11 cellular contexts compared by ENCODE assay signal in the genomic region with DNA sequence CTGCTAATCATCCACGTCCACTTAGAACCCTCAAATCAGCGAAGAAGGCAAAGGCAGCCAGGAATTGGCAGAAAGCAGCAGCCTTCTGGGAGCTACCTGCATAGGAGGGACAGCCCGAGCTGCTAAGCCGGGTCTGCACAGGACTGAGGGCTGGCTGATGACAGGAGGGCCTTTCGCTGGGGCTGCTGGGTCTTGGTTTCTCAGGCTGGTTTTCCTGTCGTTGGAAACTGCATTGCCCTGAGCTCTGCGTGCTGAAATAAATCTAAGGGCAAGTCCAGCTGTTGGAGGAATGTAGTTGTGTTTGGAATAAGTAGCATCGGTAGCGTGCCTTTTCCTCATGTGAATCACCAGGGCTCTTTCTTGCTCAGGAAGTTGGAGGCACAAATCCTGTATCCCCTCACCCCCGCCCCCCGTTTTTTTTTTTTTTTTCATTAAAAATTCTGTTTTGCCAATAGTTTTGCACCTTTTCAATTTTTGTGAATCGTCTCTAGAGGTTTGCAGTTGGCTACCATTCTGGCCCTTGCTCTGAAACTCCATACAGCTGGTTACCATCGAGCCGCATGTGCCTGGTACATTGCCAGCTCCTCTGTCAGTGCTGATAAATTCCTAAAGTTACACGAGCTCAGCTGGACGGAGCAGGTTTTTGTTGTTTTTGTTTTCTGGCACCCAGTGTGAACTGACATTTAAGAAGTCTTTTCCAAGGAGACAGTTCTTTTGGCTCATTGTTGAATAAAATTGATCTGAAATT.
A peak's percentile ranks its signal among the peaks of the same experiment; 100 is the strongest.
DNase-seq lines count a peak whose midpoint lies in the region; ATAC-seq and TF ChIP-seq lines count a peak whose summit lies in the region.
"Had no signal": no experiment of that assay in that cellular context is flagged by ENCODE, and none has a peak within 500 bp of the region (broad histone marks: within the 10 kb centered on the region; RNA-seq: fewer than 3 reads in every experiment).

No MANE protein-coding gene starts in this region.

- H3K27ac ChIP-seq in HEK293 (ENCODE audit: extremely low read depth, low read depth, low read length) (no peak overlapping the region), brain microvascular endothelial cell (peak overlapping the region; percentile 19), stomach smooth muscle (ENCODE audit: low read length) (no peak overlapping the region)

- no peaks in the 10 kb centered on the region for H3K36me3 Mint-ChIP-seq in activated T-cell treated with anti-CD3 and anti-CD28 coated beads, Interleukin-2, amount 50 U/mL, for 4 hours (ENCODE audit: insufficient read depth)

- CTCF ChIA-PET in HEK293 (lab: Yijun Ruan, JAX), result no interaction called here

- H3K9me3 ChIP-seq in HEK293 (ENCODE audit: control insufficient read depth, insufficient read depth, low read depth, low read length) (no peaks in the 10 kb centered on the region), stomach smooth muscle (ENCODE audit: control insufficient read depth in 2 of 2, low read length in 2 of 2) (peaks cover 0 to 3% of the 10 kb centered on the region in 2 donors)

- H3K4me3 ChIP-seq in HEK293 (ENCODE audit: low read depth, low read length) (no peak overlapping the region), brain microvascular endothelial cell (ENCODE audit: low read depth, low read length) (no peak overlapping the region), stomach smooth muscle (ENCODE audit: low read length in 2 of 2) (peak overlapping the region; percentile 7 to 49)

- POLR2A ChIA-PET in HEK293 (lab: Yijun Ruan, JAX), result no interaction called here

- in situ Hi-C loops in brain microvascular endothelial cell (cut with HindIII; ENCODE audit: low pct_ligation_motif_present, low sequenced_read_pairs), result no loop called here

- no peaks in the 10 kb centered on the region for H3K27me3 ChIP-seq in brain microvascular endothelial cell (replicated peaks)
- no peaks in the 10 kb centered on the region for H3K27me3 ChIP-seq in stomach smooth muscle (ENCODE audit: control insufficient read depth in 1 of 2, insufficient read depth in 2 of 2, low read length in 2 of 2)

- TF ChIP-seq CTCF in HEK293 (tag by site-specific recombination; IDR thresholded peaks at IDR 0.05), result no peak
- no peak for TF ChIP-seq CTCF in brain microvascular endothelial cell (IDR thresholded peaks at IDR 0.05; ENCODE audit: low read depth, low read length, missing control alignments)

- no peak for ATAC-seq in activated T-cell treated with anti-CD3 and anti-CD28 coated beads, Interleukin-2, amount 50 U/mL, for 4 hours
- no peak for ATAC-seq in left lobe of liver
- ATAC-seq: naive thymus-derived CD8-positive, alpha-beta T cell had no signal

- H3K4me3 Mint-ChIP-seq in activated T-cell treated with anti-CD3 and anti-CD28 coated beads, Interleukin-2, amount 50 U/mL, for 4 hours, result no peak overlapping the region
- H3K4me3 Mint-ChIP-seq: naive thymus-derived CD8-positive, alpha-beta T cell had no signal

- peaks cover 14% of the 10 kb centered on the region for H3K27me3 Mint-ChIP-seq in activated T-cell treated with anti-CD3 and anti-CD28 coated beads, Interleukin-2, amount 50 U/mL, for 4 hours (ENCODE audit: low read depth)

- peak; percentile 70 for DNase-seq in brain microvascular endothelial cell
- DNase-seq in hepatic stellate cell (ENCODE audit: low spot score), result peak; percentile 79
- no peak for DNase-seq in activated T-cell treated with anti-CD3 and anti-CD28 coated beads, Interleukin-2, amount 50 U/mL, for 4 hours
- no peak for DNase-seq in left lobe of liver (ENCODE audit: low spot score)
- no peak for DNase-seq in NCI-H1694 treated with DMSO at 0.1 percent for 48 hours (lab: John Stamatoyannopoulos, UW)
- DNase-seq: hypothalamus; naive thymus-derived CD8-positive, alpha-beta T cell; NCI-H524 treated with DMSO at 0.1 percent for 48 hours; T-helper 1 cell had no signal

- H3K9me3 Mint-ChIP-seq in activated T-cell treated with anti-CD3 and anti-CD28 coated beads, Interleukin-2, amount 50 U/mL, for 4 hours, result peaks cover 6% of the 10 kb centered on the region

- H3K9ac ChIP-seq in stomach smooth muscle (ENCODE audit: low read length in 2 of 2), result no peak overlapping the region

- H3K36me3 ChIP-seq in HEK293 (ENCODE audit: control insufficient read depth in 2 of 2, insufficient read depth in 1 of 2, low read length in 2 of 2) (peaks cover 0 to 6% of the 10 kb centered on the region in 2 experiments; a peak in 1 of 3 replicates), brain microvascular endothelial cell (replicated peaks) (no peaks in the 10 kb centered on the region), stomach smooth muscle (ENCODE audit: control insufficient read depth in 2 of 2, insufficient read depth in 2 of 2, low read length in 2 of 2) (peaks cover 0 to 2% of the 10 kb centered on the region in 2 donors)

- H3K4me1 Mint-ChIP-seq in activated T-cell treated with anti-CD3 and anti-CD28 coated beads, Interleukin-2, amount 50 U/mL, for 4 hours (ENCODE audit: low read depth), result no peaks in the 10 kb centered on the region
- H3K4me1 Mint-ChIP-seq: naive thymus-derived CD8-positive, alpha-beta T cell had no signal

- H3K4me1 ChIP-seq in HEK293 (ENCODE audit: control insufficient read depth, insufficient read depth, low read length) (no peaks in the 10 kb centered on the region), stomach smooth muscle (ENCODE audit: control insufficient read depth, insufficient read depth, low read length) (peaks cover 14% of the 10 kb centered on the region)

TF ChIP-seq in HEK293, 187 proteins besides CTCF, POLR2A, EP300 and RAD21:
- TF ChIP-seq, protein P1, sequence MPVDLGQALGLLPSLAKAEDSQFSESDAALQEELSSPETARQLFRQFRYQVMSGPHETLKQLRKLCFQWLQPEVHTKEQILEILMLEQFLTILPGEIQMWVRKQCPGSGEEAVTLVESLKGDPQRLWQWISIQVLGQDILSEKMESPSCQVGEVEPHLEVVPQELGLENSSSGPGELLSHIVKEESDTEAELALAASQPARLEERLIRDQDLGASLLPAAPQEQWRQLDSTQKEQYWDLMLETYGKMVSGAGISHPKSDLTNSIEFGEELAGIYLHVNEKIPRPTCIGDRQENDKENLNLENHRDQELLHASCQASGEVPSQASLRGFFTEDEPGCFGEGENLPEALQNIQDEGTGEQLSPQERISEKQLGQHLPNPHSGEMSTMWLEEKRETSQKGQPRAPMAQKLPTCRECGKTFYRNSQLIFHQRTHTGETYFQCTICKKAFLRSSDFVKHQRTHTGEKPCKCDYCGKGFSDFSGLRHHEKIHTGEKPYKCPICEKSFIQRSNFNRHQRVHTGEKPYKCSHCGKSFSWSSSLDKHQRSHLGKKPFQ (tag by site-specific recombination; IDR thresholded peaks at IDR 0.05), result peak; percentile 13; the same call in 1 of the 2 replicates
- TF ChIP-seq SCRT2 (tag by site-specific recombination; IDR thresholded peaks at IDR 0.05), result no peak

Comparison
In these comparisons a context has a peak if more than half of its experiments do, and no peak if none do; other contexts are left out.
1. H3K4me3 ChIP-seq: peak in stomach smooth muscle (2 of 2); none in HEK293 (single experiment) and brain microvascular endothelial cell (single experiment).
2. DNase-seq: peak in brain microvascular endothelial cell (single experiment) and hepatic stellate cell (single experiment); none in activated T-cell treated with anti-CD3 and anti-CD28 coated beads, Interleukin-2, amount 50 U/mL, for 4 hours (single experiment), left lobe of liver (single experiment) and NCI-H1694 treated with DMSO at 0.1 percent for 48 hours (single experiment).